In genomic region chr7:155343150-155343549, GRCh38 we compare ENCODE assay signal across 20 cellular contexts.
"Had no signal": no experiment of that assay in that cellular context is flagged by ENCODE, and none has a peak within 500 bp of the region (broad histone marks: within the 10 kb centered on the region; RNA-seq: fewer than 3 reads in every experiment).

No MANE protein-coding gene starts in this region.

- H3K27ac Mint-ChIP-seq: dendritic cell treated with granulocyte-macrophage colony-stimulating factor and Interleukin-4, amounts not matched to agents 40 ng/mL and 50 ng/mL, for 4 days; effector memory CD8-positive, alpha-beta T cell; nephron progenitor cell had no signal

- H3K36me3 ChIP-seq: esophagus squamous epithelium, gastroesophageal sphincter, neutrophil, transverse colon had no signal

- H3K36me3 Mint-ChIP-seq: naive B cell had no signal

- FAIRE-seq: kidney, small intestine had no signal

- H3K9me3 ChIP-seq: esophagus squamous epithelium, gastroesophageal sphincter, neutrophil, transverse colon had no signal

- H3K9me3 Mint-ChIP-seq: central memory CD8-positive, alpha-beta T cell; dendritic cell treated with granulocyte-macrophage colony-stimulating factor and Interleukin-4, amounts not matched to agents 40 ng/mL and 50 ng/mL, for 4 days; effector memory CD8-positive, alpha-beta T cell; naive B cell; nephron progenitor cell had no signal

- H3K4me3 ChIP-seq: esophagus squamous epithelium, gastroesophageal sphincter, lung, transverse colon had no signal

- DNase-seq: effector memory CD8-positive, alpha-beta T cell; esophagus squamous epithelium; foreskin fibroblast; glutamatergic neuron; kidney; left cardiac atrium; left ventricle myocardium superior; mesenchymal stem cell; midbrain; naive B cell; nephron progenitor cell; small intestine; stimulated activated CD4-positive, alpha-beta T cell treated with anti-CD3 and anti-CD28 coated beads, Interleukin-12 subunit alpha, Interleukin-12 subunit beta, amount 100 ng/mL, for 4 hours; stimulated activated naive CD8-positive, alpha-beta T cell treated with anti-CD3 and anti-CD28 coated beads, Interleukin-15, Interleukin-2, amounts not matched to agents 100 U/mL and 50 U/mL, for 24 hours; transverse colon had no signal

- ATAC-seq: effector memory CD8-positive, alpha-beta T cell; gastroesophageal sphincter; left cardiac atrium; left ventricle myocardium superior; stimulated activated naive CD8-positive, alpha-beta T cell treated with anti-CD3 and anti-CD28 coated beads, Interleukin-15, Interleukin-2, amounts not matched to agents 100 U/mL and 50 U/mL, for 24 hours had no signal

- H3K27ac ChIP-seq: esophagus squamous epithelium, gastroesophageal sphincter, neutrophil, transverse colon had no signal
